Comparison of ENCODE assay signal across 25 cellular contexts in the genomic region with DNA sequence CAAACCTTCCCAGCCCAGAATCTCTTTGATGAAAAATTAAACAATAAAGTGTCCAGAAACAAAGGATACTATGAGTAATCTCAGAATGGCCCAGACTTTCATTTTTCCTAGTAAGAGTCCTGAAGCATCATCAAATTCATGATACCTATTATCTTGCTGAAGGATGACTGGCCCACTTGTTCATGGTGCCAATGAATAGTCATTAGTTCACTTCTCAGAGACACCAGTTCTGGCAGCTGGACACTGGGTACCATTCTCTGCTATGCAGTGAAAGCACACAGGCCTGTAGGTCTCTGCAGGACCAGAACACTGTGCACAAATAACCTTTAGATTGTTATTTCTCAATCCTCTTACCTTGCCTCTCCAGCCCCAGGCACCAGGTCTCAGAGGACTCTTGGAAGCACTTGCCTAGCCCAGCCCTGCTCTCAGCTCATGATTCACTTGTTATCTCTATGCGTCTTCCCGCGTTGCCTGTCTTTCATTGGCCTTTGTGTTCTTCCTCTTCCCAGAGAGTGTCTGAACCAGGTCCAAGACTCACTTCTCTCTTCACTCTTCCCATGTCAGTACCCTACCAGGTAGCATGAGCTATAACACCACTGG.
DNase-seq lines count a peak whose midpoint lies in the region; ATAC-seq, FAIRE-seq and TF ChIP-seq lines count a peak whose summit lies in the region.
"Had no signal": no experiment of that assay in that cellular context is flagged by ENCODE, and none has a peak within 500 bp of the region (broad histone marks: within the 10 kb centered on the region; RNA-seq: fewer than 3 reads in every experiment).

No MANE protein-coding gene starts in this region.

- H3K4me1 ChIP-seq in breast epithelium (peaks cover 0 to 6% of the 10 kb centered on the region in 2 donors), mammary epithelial cell (ENCODE audit: insufficient read depth, low read length) (peaks cover 46% of the 10 kb centered on the region), left lung (peaks cover 19 to 21% of the 10 kb centered on the region in 2 donors), tibial artery (peaks cover 4 to 98% (median 60%) of the 10 kb centered on the region in 4 donors)

- H3K9me3 Mint-ChIP-seq in MCF 10A (ENCODE audit: unreplicated experiment): no peaks in the 10 kb centered on the region
- H3K9me3 Mint-ChIP-seq: activated CD4-positive, alpha-beta memory T cell treated with anti-CD3 and anti-CD28 coated beads for 36 hours; activated naive CD4-positive, alpha-beta T cell treated with anti-CD3 and anti-CD28 coated beads for 36 hours; T-helper 1 cell treated with Interleukin-12 subunit alpha and Interleukin-12 subunit beta and Interleukin-4 antibody, amounts not matched to agents 30 μg/mL and 1 μg/mL, for 36 hours had no signal

- POLR2A ChIA-PET in MCF 10A (lab: Yijun Ruan, JAX): interaction anchor here (0.5 to 2.9 kb wide), 9 partner anchors 9 to 283 kb away, joined by 3 to 10 read pairs (median 3); no protein-coding TSS in a partner anchor

- TF ChIP-seq POLR2A in breast epithelium (IDR thresholded peaks at IDR 0.05): no peak

- H3K4me3 Mint-ChIP-seq in MCF 10A (ENCODE audit: unreplicated experiment): no peak overlapping the region
- H3K4me3 Mint-ChIP-seq: activated CD4-positive, alpha-beta memory T cell treated with anti-CD3 and anti-CD28 coated beads for 36 hours; activated naive CD4-positive, alpha-beta T cell treated with anti-CD3 and anti-CD28 coated beads for 36 hours; T-helper 1 cell treated with Interleukin-12 subunit alpha and Interleukin-12 subunit beta and Interleukin-4 antibody, amounts not matched to agents 30 μg/mL and 1 μg/mL, for 36 hours had no signal

- CTCF ChIA-PET in MCF 10A (lab: Yijun Ruan, JAX): interaction anchor here (0.5 to 2.6 kb wide), 9 partner anchors 12 to 431 kb away, joined by 3 to 6 read pairs (median 4); partner anchors contain the start of gene CYREN
- CTCF ChIA-PET in mammary epithelial cell (lab: Charles Lee; ENCODE audit: low non-redundant PET): no interaction called here

- H3K9me3 ChIP-seq in breast epithelium (no peaks in the 10 kb centered on the region), mammary epithelial cell (replicated peaks; ENCODE audit: insufficient read depth, low read length) (no peaks in the 10 kb centered on the region), left lung (no peaks in the 10 kb centered on the region), tibial artery (no peaks in the 10 kb centered on the region)
- H3K9me3 ChIP-seq: mucosa of descending colon, neutrophil, SJCRH30 had no signal

- H4K20me1 ChIP-seq in mammary epithelial cell (ENCODE audit: insufficient read depth, low read length): no peaks in the 10 kb centered on the region
- H4K20me1 ChIP-seq: BLaER1 had no signal

- no peaks in the 10 kb centered on the region for H3K27me3 Mint-ChIP-seq in MCF 10A (ENCODE audit: insufficient read depth, unreplicated experiment)

- H3K36me3 ChIP-seq in breast epithelium (no peaks in the 10 kb centered on the region), mammary epithelial cell (ENCODE audit: insufficient read depth, low read length) (peaks cover 2% of the 10 kb centered on the region), left lung (no peaks in the 10 kb centered on the region), tibial artery (no peaks in the 10 kb centered on the region)
- H3K36me3 ChIP-seq: neutrophil, SJCRH30, WERI-Rb-1 had no signal

- no peak overlapping the region for H2AFZ ChIP-seq in mammary epithelial cell (ENCODE audit: low read depth, low read length)

- peak; percentile 88 for DNase-seq in MCF 10A (ENCODE audit: unreplicated experiment)
- no peak for DNase-seq in breast epithelium (ENCODE audit: low spot score in 2 of 2)
- DNase-seq in mammary epithelial cell: peak; percentile 56
- DNase-seq in left lung: peak in 1 of 2 donors; percentile 63
- DNase-seq in tibial artery: no peak
- no peak for DNase-seq in NCI-H446 treated with DMSO at 0.1 percent for 48 hours (lab: John Stamatoyannopoulos, UW)
- DNase-seq in HTR-8/SVneo (ENCODE audit: insufficient read length, low spot score): no peak
- no peak for DNase-seq in DMS 273 treated with DMSO at 0.1 percent for 48 hours (lab: John Stamatoyannopoulos, UW)
- DNase-seq: activated CD4-positive, alpha-beta memory T cell treated with anti-CD3 and anti-CD28 coated beads for 36 hours; activated naive CD4-positive, alpha-beta T cell treated with anti-CD3 and anti-CD28 coated beads for 36 hours; activated T-cell treated with anti-CD3 and anti-CD28 coated beads for 4 hours; mucosa of descending colon; NCI-H1417 treated with DMSO at 0.1 percent for 48 hours; NCI-H2171 treated with DMSO at 0.1 percent for 48 hours; NCI-H82; SJCRH30; stimulated activated naive CD4-positive, alpha-beta T cell; WERI-Rb-1 had no signal

- H3K79me2 ChIP-seq in mammary epithelial cell (ENCODE audit: insufficient read depth, low read length): peaks cover 30% of the 10 kb centered on the region

- 54% methylated on average over 3 of the region's 3 CpGs for WGBS in mammary epithelial cell (ENCODE audit: low coverage, missing lambda C conversion rate)

- dilution Hi-C loops in mammary epithelial cell (cut with HindIII; ENCODE audit: low sequenced_read_pairs): no loop called here

- intact Hi-C loops in MCF 10A (cut with micrococcal nuclease): no loop called here
- intact Hi-C loops in breast epithelium (cut with DNase I; ENCODE audit: low total_unique reads): loop anchor here (5.0 kb wide), 1 partner anchor 59 kb away; no protein-coding TSS in a partner anchor
- intact Hi-C loops in mammary epithelial cell (cut with micrococcal nuclease): no loop called here
- intact Hi-C loops in left lung (cut with DNase I): no loop called here
- intact Hi-C loops in tibial artery (cut with DNase I; ENCODE audit: low total_unique reads): loop anchor here (10.0 kb wide), 1 partner anchor 47 kb away; no protein-coding TSS in a partner anchor

- H3K4me3 ChIP-seq in breast epithelium (no peak overlapping the region), mammary epithelial cell (replicated peaks in 1 of 3; ENCODE audit: insufficient read depth in 1 of 3, low read depth in 2 of 3, low read length in 3 of 3) (no peak overlapping the region), left lung (no peak overlapping the region), tibial artery (no peak overlapping the region)
- H3K4me3 ChIP-seq: BLaER1, mucosa of descending colon, SJCRH30 had no signal

- H3K36me3 Mint-ChIP-seq in MCF 10A (ENCODE audit: insufficient read depth, unreplicated experiment): no peaks in the 10 kb centered on the region
- H3K36me3 Mint-ChIP-seq: activated CD4-positive, alpha-beta memory T cell treated with anti-CD3 and anti-CD28 coated beads for 36 hours had no signal

- no peak for FAIRE-seq in HTR-8/SVneo (lab: Jason Lieb, UNC)
- FAIRE-seq: A204.1, G401.6, H1 had no signal

- no peak overlapping the region for H3K4me2 ChIP-seq in mammary epithelial cell (ENCODE audit: insufficient read depth, low read depth, low read length)
- H3K4me2 ChIP-seq: BLaER1 had no signal

- peak; percentile 70 for ATAC-seq in left lung
- ATAC-seq: mucosa of descending colon, sciatic nerve had no signal

- no peaks in the 10 kb centered on the region for H3K27me3 ChIP-seq in breast epithelium
- no peaks in the 10 kb centered on the region for H3K27me3 ChIP-seq in mammary epithelial cell (ENCODE audit: insufficient read depth, low read length)
- H3K27me3 ChIP-seq in left lung: peaks cover 0 to 19% of the 10 kb centered on the region in 2 donors
- H3K27me3 ChIP-seq in tibial artery: no peaks in the 10 kb centered on the region
- H3K27me3 ChIP-seq: BLaER1, SJCRH30 had no signal

- peaks cover 54% of the 10 kb centered on the region for H3K4me1 Mint-ChIP-seq in MCF 10A (ENCODE audit: insufficient read depth, unreplicated experiment)

- H3K9ac ChIP-seq in mammary epithelial cell (ENCODE audit: insufficient read depth, low read length): no peak overlapping the region
- H3K9ac ChIP-seq: BLaER1 had no signal

- in situ Hi-C loops in mammary epithelial cell (cut with MboI; ENCODE audit: low sequenced_read_pairs in 2 of 2): no loop called here

- no peak for TF ChIP-seq CTCF in MCF 10A (IDR thresholded peaks at IDR 0.05; ENCODE audit: unreplicated experiment)
- TF ChIP-seq CTCF in breast epithelium (IDR thresholded peaks at IDR 0.05): no peak
- no peak for TF ChIP-seq CTCF in mammary epithelial cell (conservative IDR thresholded peaks at IDR 0.05 in 1 of 2, IDR thresholded peaks at IDR 0.05 in 1 of 2; ENCODE audit: extremely low read depth in 1 of 2, insufficient read depth in 1 of 2, low read depth in 1 of 2, low read length in 2 of 2)
- no peak for TF ChIP-seq CTCF in left lung (IDR thresholded peaks at IDR 0.05)
- TF ChIP-seq CTCF in tibial artery (IDR thresholded peaks at IDR 0.05): no peak

- peak overlapping the region; percentile 44 for H3K27ac Mint-ChIP-seq in MCF 10A (ENCODE audit: low read depth, unreplicated experiment)
- H3K27ac Mint-ChIP-seq: activated CD4-positive, alpha-beta memory T cell treated with anti-CD3 and anti-CD28 coated beads for 36 hours; activated naive CD4-positive, alpha-beta T cell treated with anti-CD3 and anti-CD28 coated beads for 36 hours; T-helper 1 cell treated with Interleukin-12 subunit alpha and Interleukin-12 subunit beta and Interleukin-4 antibody, amounts not matched to agents 30 μg/mL and 1 μg/mL, for 36 hours had no signal

- no TSS peak for BruUV-seq in MCF 10A (replicated peaks; lab: Mats Ljungman, UMichigan)
- BruUV-seq in mammary epithelial cell (replicated peaks; lab: Mats Ljungman, UMichigan): no TSS peak

- H3K27ac ChIP-seq in breast epithelium (peak overlapping the region in 1 of 2 donors; percentile 36), mammary epithelial cell (ENCODE audit: insufficient read depth, low read depth, low read length) (no peak overlapping the region), left lung (no peak overlapping the region), tibial artery (peak overlapping the region; percentile 33 to 68)
- H3K27ac ChIP-seq: BLaER1, neutrophil, SJCRH30, WERI-Rb-1 had no signal

Comparison
In these comparisons a context has a peak if more than half of its experiments do, and no peak if none do; other contexts are left out.
1. DNase-seq: peak in MCF 10A (single experiment) and mammary epithelial cell (single experiment); none in breast epithelium (0 of 2), tibial artery (0 of 2), NCI-H446 treated with DMSO at 0.1 percent for 48 hours (single experiment), HTR-8/SVneo (single experiment) and DMS 273 treated with DMSO at 0.1 percent for 48 hours (single experiment).
2. intact Hi-C loops: an anchor here in breast epithelium (5.0 kb wide) and tibial artery (10.0 kb wide); none called in MCF 10A, mammary epithelial cell and left lung.
3. H3K27ac ChIP-seq: peak in tibial artery (2 of 2); none in mammary epithelial cell (single experiment) and left lung (0 of 2).